1 cellular context compared by ENCODE assay signal in genomic region chr18:80249217-80250093, GRCh38.
TF ChIP-seq lines count a peak whose summit lies in the region.

No MANE protein-coding gene starts in this region.

TF ChIP-seq in liver, 16 proteins besides CTCF, POLR2A, EP300 and RAD21 (continued from another document):
- TF ChIP-seq REST (IDR thresholded peaks at IDR 0.05) (no peak), YY1 (IDR thresholded peaks at IDR 0.05) (no peak), ATF3 (IDR thresholded peaks at IDR 0.05) (no peak), JUND (IDR thresholded peaks at IDR 0.05) (no peak), FOXA2 (IDR thresholded peaks at IDR 0.05) (peak; percentile 49)
